In the genomic region with DNA sequence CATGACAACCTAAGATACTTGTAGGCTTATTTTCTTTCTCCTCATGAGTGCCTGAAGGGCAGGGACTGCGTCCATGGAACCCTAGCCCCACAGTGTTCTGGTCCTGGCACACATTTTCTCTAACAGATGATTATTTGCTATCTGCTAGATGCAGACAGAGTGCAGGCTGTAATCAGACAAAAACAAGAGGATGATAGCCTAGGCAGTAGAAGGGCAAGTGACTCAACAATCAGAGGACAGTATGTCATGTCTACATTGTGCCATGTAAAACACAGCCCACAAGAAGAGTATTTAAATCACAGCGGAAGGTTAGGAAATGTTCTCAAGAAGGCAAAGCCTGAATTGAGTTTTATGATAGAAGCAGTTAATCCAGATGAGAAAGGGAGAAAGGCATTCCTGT, we compare ENCODE assay signal across 1 cellular context.
TF ChIP-seq lines count a peak whose summit lies in the region.

No MANE protein-coding gene starts in this region.

TF ChIP-seq in IMR-90, 13 proteins besides CTCF, POLR2A, EP300 and RAD21 (continued from another document):
- TF ChIP-seq ELK1 (IDR thresholded peaks at IDR 0.05; ENCODE audit: borderline replicate concordance, low read depth, low read length) (no peak), CHD1 (IDR thresholded peaks at IDR 0.05; ENCODE audit: low read depth, low read length) (no peak)
